1 cellular context compared by ENCODE assay signal in the genomic region with DNA sequence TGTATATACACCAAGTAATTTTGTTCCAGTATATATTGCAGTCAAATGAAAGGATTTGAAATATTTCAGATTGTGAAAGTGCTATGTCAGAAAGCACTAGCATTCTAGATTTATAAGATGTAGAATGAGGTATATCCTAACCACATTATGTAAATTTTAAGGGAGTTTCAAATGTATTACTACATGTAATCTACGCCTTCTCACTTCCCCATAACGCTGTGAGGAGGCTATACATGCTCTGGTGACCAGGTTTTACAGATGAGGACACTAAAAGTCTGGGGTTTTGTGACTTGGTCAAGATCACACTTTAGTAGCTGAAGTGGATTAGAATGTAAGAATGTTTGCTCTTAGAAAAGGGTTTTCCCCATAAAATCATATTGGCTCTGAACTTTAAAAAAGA.
TF ChIP-seq lines count a peak whose summit lies in the region.

No MANE protein-coding gene starts in this region.

TF ChIP-seq in SK-N-SH treated with all-trans-retinoic acid at 6 μM for 48 hours, 23 proteins besides CTCF, POLR2A, EP300 and RAD21 (continued from another document):
- TF ChIP-seq, protein P1, sequence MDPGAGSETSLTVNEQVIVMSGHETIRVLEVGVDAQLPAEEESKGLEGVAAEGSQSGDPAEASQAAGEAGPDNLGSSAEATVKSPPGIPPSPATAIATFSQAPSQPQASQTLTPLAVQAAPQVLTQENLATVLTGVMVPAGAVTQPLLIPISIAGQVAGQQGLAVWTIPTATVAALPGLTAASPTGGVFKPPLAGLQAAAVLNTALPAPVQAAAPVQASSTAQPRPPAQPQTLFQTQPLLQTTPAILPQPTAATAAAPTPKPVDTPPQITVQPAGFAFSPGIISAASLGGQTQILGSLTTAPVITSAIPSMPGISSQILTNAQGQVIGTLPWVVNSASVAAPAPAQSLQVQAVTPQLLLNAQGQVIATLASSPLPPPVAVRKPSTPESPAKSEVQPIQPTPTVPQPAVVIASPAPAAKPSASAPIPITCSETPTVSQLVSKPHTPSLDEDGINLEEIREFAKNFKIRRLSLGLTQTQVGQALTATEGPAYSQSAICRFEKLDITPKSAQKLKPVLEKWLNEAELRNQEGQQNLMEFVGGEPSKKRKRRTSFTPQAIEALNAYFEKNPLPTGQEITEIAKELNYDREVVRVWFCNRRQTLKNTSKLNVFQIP (CRISPR knock-in tag; IDR thresholded peaks at IDR 0.05; ENCODE audit: borderline replicate concordance, low read depth): no peak
- no peak for TF ChIP-seq ZNF8 (CRISPR knock-in tag; IDR thresholded peaks at IDR 0.05)
- TF ChIP-seq ESRRG (CRISPR knock-in tag; IDR thresholded peaks at IDR 0.05): no peak
- TF ChIP-seq, protein P2, sequence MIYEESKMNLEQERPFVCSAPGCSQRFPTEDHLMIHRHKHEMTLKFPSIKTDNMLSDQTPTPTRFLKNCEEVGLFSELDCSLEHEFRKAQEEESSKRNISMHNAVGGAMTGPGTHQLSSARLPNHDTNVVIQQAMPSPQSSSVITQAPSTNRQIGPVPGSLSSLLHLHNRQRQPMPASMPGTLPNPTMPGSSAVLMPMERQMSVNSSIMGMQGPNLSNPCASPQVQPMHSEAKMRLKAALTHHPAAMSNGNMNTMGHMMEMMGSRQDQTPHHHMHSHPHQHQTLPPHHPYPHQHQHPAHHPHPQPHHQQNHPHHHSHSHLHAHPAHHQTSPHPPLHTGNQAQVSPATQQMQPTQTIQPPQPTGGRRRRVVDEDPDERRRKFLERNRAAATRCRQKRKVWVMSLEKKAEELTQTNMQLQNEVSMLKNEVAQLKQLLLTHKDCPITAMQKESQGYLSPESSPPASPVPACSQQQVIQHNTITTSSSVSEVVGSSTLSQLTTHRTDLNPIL (CRISPR knock-in tag; IDR thresholded peaks at IDR 0.05; ENCODE audit: low read depth): no peak
- TF ChIP-seq CSDC2 (CRISPR knock-in tag; IDR thresholded peaks at IDR 0.05): no peak
- TF ChIP-seq TCF4 (CRISPR knock-in tag; IDR thresholded peaks at IDR 0.05; ENCODE audit: borderline replicate concordance): no peak
